In genomic region chr6:25556516-25556915, GRCh38 we compare ENCODE assay signal across 8 cellular contexts.
DNase-seq lines count a peak whose midpoint lies in the region; ATAC-seq, FAIRE-seq and TF ChIP-seq lines count a peak whose summit lies in the region.

No MANE protein-coding gene starts in this region.

- no peaks in the 10 kb centered on the region for H3K36me3 Mint-ChIP-seq in natural killer cell
- peaks cover 0 to 4% of the 10 kb centered on the region in 2 donors for H3K36me3 Mint-ChIP-seq in stimulated activated naive B cell treated with anti-CD40 and anti-IgM and Interleukin-4, amounts not matched to agents 10 μg/mL and 1 μg/mL and 100 μg/mL, for 72 hours

- ATAC-seq in natural killer cell, result peak in 1 of 3 donors; percentile 70
- peak; percentile 69 to 70 for ATAC-seq in stimulated activated naive B cell treated with anti-CD40 and anti-IgM and Interleukin-4, amounts not matched to agents 10 μg/mL and 1 μg/mL and 100 μg/mL, for 72 hours (replicated peaks)
- ATAC-seq in HG02852 (IDR thresholded peaks at IDR 0.05; ENCODE audit: unreplicated experiment), result no peak

- intact Hi-C loops in esophagus muscularis mucosa (cut with DNase I), result loop anchor here (5.0 kb wide), 2 partner anchors 289 to 334 kb away; no protein-coding TSS in a partner anchor
- intact Hi-C loops in natural killer cell (cut with micrococcal nuclease), result loop anchor here (1.0 kb wide), 2 partner anchors 290 to 333 kb away; no protein-coding TSS in a partner anchor

- TF ChIP-seq EP300 in esophagus muscularis mucosa (IDR thresholded peaks at IDR 0.05), result no peak

- peaks cover 13 to 38% of the 10 kb centered on the region in 2 donors for H3K27me3 Mint-ChIP-seq in natural killer cell (ENCODE audit: low read depth in 2 of 2)
- no peaks in the 10 kb centered on the region for H3K27me3 Mint-ChIP-seq in stimulated activated naive B cell treated with anti-CD40 and anti-IgM and Interleukin-4, amounts not matched to agents 10 μg/mL and 1 μg/mL and 100 μg/mL, for 72 hours

- H3K4me3 Mint-ChIP-seq in natural killer cell, result no peak overlapping the region
- H3K4me3 Mint-ChIP-seq in stimulated activated naive B cell treated with anti-CD40 and anti-IgM and Interleukin-4, amounts not matched to agents 10 μg/mL and 1 μg/mL and 100 μg/mL, for 72 hours, result no peak overlapping the region

- TF ChIP-seq CTCF in D721Med (IDR thresholded peaks at IDR 0.05; ENCODE audit: insufficient read depth, missing control alignments) (peak; percentile 87), esophagus muscularis mucosa (IDR thresholded peaks at IDR 0.05) (peak; percentile 44 to 76 (median 71)), natural killer cell (IDR thresholded peaks at IDR 0.05) (peak; percentile 76)

- DNase-seq in D721Med (ENCODE audit: insufficient read length, low spot score), result no peak
- DNase-seq in HuH-7 (ENCODE audit: low spot score), result peak; percentile 20
- DNase-seq in OCI-M1 (lab: John Stamatoyannopoulos, UW), result peak; percentile 95
- peak; percentile 60 for DNase-seq in activated T-cell treated with anti-CD3 and anti-CD28 coated beads for 48 hours (ENCODE audit: low read depth)
- DNase-seq in esophagus muscularis mucosa (ENCODE audit: extremely low spot score), result peak; percentile 94
- DNase-seq in natural killer cell, result peak; percentile 50
- DNase-seq in stimulated activated naive B cell treated with anti-CD40 and anti-IgM and Interleukin-4, amounts not matched to agents 10 μg/mL and 1 μg/mL and 100 μg/mL, for 72 hours, result peak; percentile 43

- 23% methylated on average over 10 of the region's 10 CpGs for WGBS in esophagus muscularis mucosa

- H3K36me3 ChIP-seq in esophagus muscularis mucosa, result no peaks in the 10 kb centered on the region

- no peaks in the 10 kb centered on the region for H3K4me1 ChIP-seq in esophagus muscularis mucosa

- TF ChIP-seq POLR2A in esophagus muscularis mucosa (IDR thresholded peaks at IDR 0.05; ENCODE audit: low read depth), result no peak

- no peak overlapping the region for H3K27ac Mint-ChIP-seq in natural killer cell
- H3K27ac Mint-ChIP-seq in stimulated activated naive B cell treated with anti-CD40 and anti-IgM and Interleukin-4, amounts not matched to agents 10 μg/mL and 1 μg/mL and 100 μg/mL, for 72 hours, result no peak overlapping the region

- no peak overlapping the region for H3K27ac ChIP-seq in esophagus muscularis mucosa (replicated peaks in 1 of 4)

- peaks cover 0 to 4% of the 10 kb centered on the region in 2 donors for H3K4me1 Mint-ChIP-seq in natural killer cell
- H3K4me1 Mint-ChIP-seq in stimulated activated naive B cell treated with anti-CD40 and anti-IgM and Interleukin-4, amounts not matched to agents 10 μg/mL and 1 μg/mL and 100 μg/mL, for 72 hours, result peaks cover 5 to 16% of the 10 kb centered on the region in 2 donors

- H3K4me3 ChIP-seq in esophagus muscularis mucosa, result no peak overlapping the region

- no peaks in the 10 kb centered on the region for H3K9me3 Mint-ChIP-seq in natural killer cell
- H3K9me3 Mint-ChIP-seq in stimulated activated naive B cell treated with anti-CD40 and anti-IgM and Interleukin-4, amounts not matched to agents 10 μg/mL and 1 μg/mL and 100 μg/mL, for 72 hours, result no peaks in the 10 kb centered on the region

- FAIRE-seq in D721Med (lab: Jason Lieb, UNC), result peak; percentile 38

- no peaks in the 10 kb centered on the region for H3K9me3 ChIP-seq in esophagus muscularis mucosa

- no peaks in the 10 kb centered on the region for H3K27me3 ChIP-seq in esophagus muscularis mucosa
